ENCODE assay signal across 22 cellular contexts in genomic region chr11:126297004-126297403, GRCh38. TPM values are rescaled to one million over a fixed set of nuclear protein-coding genes. Genes with fewer than 3 reads are reported as not detected.
A peak's percentile ranks its signal among the peaks of the same experiment; 100 is the strongest.
DNase-seq lines count a peak whose midpoint lies in the region; ATAC-seq and TF ChIP-seq lines count a peak whose summit lies in the region.
"Had no signal": no experiment of that assay in that cellular context is flagged by ENCODE, and none has a peak within 500 bp of the region (broad histone marks: within the 10 kb centered on the region; RNA-seq: fewer than 3 reads in every experiment).

No MANE protein-coding gene starts in this region.

- H3K36me3 Mint-ChIP-seq in T-helper 2 cell treated with Interferon-gamma antibody and Interleukin-4, amounts not matched to agents 5 μg/mL and 100 μg/mL, for 36 hours (ENCODE audit: low read depth) = peaks cover 20% of the 10 kb centered on the region
- H3K36me3 Mint-ChIP-seq in activated T-helper 17 cell treated with anti-CD3 and anti-CD28 coated beads, Interleukin-2, amount 50 U/mL, for 72 hours (ENCODE audit: low read depth) = peaks cover 53% of the 10 kb centered on the region
- peaks cover 5 to 27% (median 15%) of the 10 kb centered on the region in 3 donors for H3K36me3 Mint-ChIP-seq in immature natural killer cell

- no peaks in the 10 kb centered on the region for H3K27me3 Mint-ChIP-seq in T-helper 2 cell treated with Interferon-gamma antibody and Interleukin-4, amounts not matched to agents 5 μg/mL and 100 μg/mL, for 36 hours (ENCODE audit: low read depth)
- no peaks in the 10 kb centered on the region for H3K27me3 Mint-ChIP-seq in activated T-helper 17 cell treated with anti-CD3 and anti-CD28 coated beads, Interleukin-2, amount 50 U/mL, for 72 hours
- peaks cover 0 to 2% (median 0%) of the 10 kb centered on the region in 3 donors for H3K27me3 Mint-ChIP-seq in immature natural killer cell (ENCODE audit: low read depth in 3 of 3)
- H3K27me3 Mint-ChIP-seq: CD4-positive, alpha-beta T cell; CD8-positive, alpha-beta memory T cell had no signal

- peak overlapping the region; percentile 99 for H3K27ac ChIP-seq in 22Rv1
- no peak overlapping the region for H3K27ac ChIP-seq in right cardiac atrium (ENCODE audit: low read length)
- H3K27ac ChIP-seq: A549; BLaER1 treated with 17β-estradiol and CSF1 and Interleukin-3, amounts not matched to agents 10 nM and 100 nM; GM23248 had no signal

- ATAC-seq in activated T-helper 17 cell treated with anti-CD3 and anti-CD28 coated beads, Interleukin-2, amount 50 U/mL, for 72 hours (replicated peaks) = no peak
- ATAC-seq in right cardiac atrium = no peak
- ATAC-seq: A549 had no signal

- H3K27ac Mint-ChIP-seq in T-helper 2 cell treated with Interferon-gamma antibody and Interleukin-4, amounts not matched to agents 5 μg/mL and 100 μg/mL, for 36 hours = peak overlapping the region; percentile 55
- H3K27ac Mint-ChIP-seq in activated T-helper 17 cell treated with anti-CD3 and anti-CD28 coated beads, Interleukin-2, amount 50 U/mL, for 72 hours = peak overlapping the region; percentile 12
- peak overlapping the region in 4 of 6 donors; percentile 27 to 64 (median 42) for H3K27ac Mint-ChIP-seq in immature natural killer cell
- H3K27ac Mint-ChIP-seq: CD4-positive, alpha-beta T cell had no signal

- H3K27me3 ChIP-seq in right cardiac atrium (ENCODE audit: control insufficient read depth, insufficient read depth) = no peaks in the 10 kb centered on the region
- H3K27me3 ChIP-seq: BE2C; BLaER1 treated with 17β-estradiol and CSF1 and Interleukin-3, amounts not matched to agents 10 nM and 100 nM had no signal

- intact Hi-C loops in right cardiac atrium (cut with DNase I) = no loop called here

- WGBS in right cardiac atrium = 40% methylated on average over 2 of the region's 2 CpGs

- H3K4me1 Mint-ChIP-seq in T-helper 2 cell treated with Interferon-gamma antibody and Interleukin-4, amounts not matched to agents 5 μg/mL and 100 μg/mL, for 36 hours (ENCODE audit: low read depth) = peaks cover 2% of the 10 kb centered on the region
- peaks cover 11% of the 10 kb centered on the region for H3K4me1 Mint-ChIP-seq in activated T-helper 17 cell treated with anti-CD3 and anti-CD28 coated beads, Interleukin-2, amount 50 U/mL, for 72 hours
- peaks cover 3 to 9% of the 10 kb centered on the region in 2 donors for H3K4me1 Mint-ChIP-seq in immature natural killer cell

- no peak for DNase-seq in T-helper 2 cell treated with Interferon-gamma antibody and Interleukin-4, amounts not matched to agents 5 μg/mL and 100 μg/mL, for 36 hours (ENCODE audit: low spot score)
- DNase-seq in T-helper 2 cell (no peak), immature natural killer cell (no peak), COLO668 (lab: John Stamatoyannopoulos, UW; ENCODE audit: unreplicated experiment) (no peak), right cardiac atrium (no peak)
- DNase-seq: 8988T; ACHN; AML-193; BE2C; CD4-positive, alpha-beta T cell; CD8-positive, alpha-beta memory T cell; COR-L47; DMS153; DND-41; GM23248; H7; HCEC 1CT had no signal

- TF ChIP-seq CTCF in 22Rv1 (IDR thresholded peaks at IDR 0.05) = no peak

- H3K4me3 ChIP-seq in right cardiac atrium (ENCODE audit: low read length) = no peak overlapping the region
- H3K4me3 ChIP-seq: A549; BLaER1 treated with 17β-estradiol and CSF1 and Interleukin-3, amounts not matched to agents 10 nM and 100 nM; GM23248 had no signal

- no peaks in the 10 kb centered on the region for H3K9me3 Mint-ChIP-seq in T-helper 2 cell treated with Interferon-gamma antibody and Interleukin-4, amounts not matched to agents 5 μg/mL and 100 μg/mL, for 36 hours
- no peaks in the 10 kb centered on the region for H3K9me3 Mint-ChIP-seq in activated T-helper 17 cell treated with anti-CD3 and anti-CD28 coated beads, Interleukin-2, amount 50 U/mL, for 72 hours
- H3K9me3 Mint-ChIP-seq in immature natural killer cell = no peaks in the 10 kb centered on the region
- H3K9me3 Mint-ChIP-seq: CD14-positive monocyte; CD4-positive, alpha-beta T cell; CD8-positive, alpha-beta memory T cell had no signal

- H3K4me1 ChIP-seq in right cardiac atrium (ENCODE audit: control insufficient read depth, insufficient read depth, low read length) = no peaks in the 10 kb centered on the region
- H3K4me1 ChIP-seq: A549, BE2C had no signal

- no peak overlapping the region for H3K4me3 Mint-ChIP-seq in T-helper 2 cell treated with Interferon-gamma antibody and Interleukin-4, amounts not matched to agents 5 μg/mL and 100 μg/mL, for 36 hours
- H3K4me3 Mint-ChIP-seq in activated T-helper 17 cell treated with anti-CD3 and anti-CD28 coated beads, Interleukin-2, amount 50 U/mL, for 72 hours = no peak overlapping the region
- H3K4me3 Mint-ChIP-seq in immature natural killer cell = no peak overlapping the region
- H3K4me3 Mint-ChIP-seq: CD14-positive monocyte; CD4-positive, alpha-beta T cell had no signal

- no peaks in the 10 kb centered on the region for H3K9me3 ChIP-seq in right cardiac atrium (ENCODE audit: control insufficient read depth, low read length)
- H3K9me3 ChIP-seq: A549; BE2C; BLaER1 treated with 17β-estradiol and CSF1 and Interleukin-3, amounts not matched to agents 10 nM and 100 nM had no signal

RNA-seq across cellular contexts. Expression of gene DCPS, which starts 6.9 kb away (rescaled TPM):
- 10 to 100 TPM; 28.1 to 47.5 TPM for total RNA-seq in activated T-helper 17 cell treated with anti-CD3 and anti-CD28 coated beads, Interleukin-2, amount 50 U/mL, for 72 hours
- polyA plus RNA-seq in immature natural killer cell = 10 to 100 TPM; 33.1 to 65.7 (median 40.6) TPM
- 10 to 100 TPM in 3 of 4 donors, 1 to 10 TPM in 1; 9.9 to 14.9 (median 10.4) TPM for total RNA-seq in right cardiac atrium
- polyA plus RNA-seq in right cardiac atrium = 10.6 TPM

RNA-seq across cellular contexts. Expression of gene TIRAP, which starts 14.1 kb away (rescaled TPM):
- 10 to 100 TPM; 11.1 to 12.0 TPM for total RNA-seq in activated T-helper 17 cell treated with anti-CD3 and anti-CD28 coated beads, Interleukin-2, amount 50 U/mL, for 72 hours
- 10 to 100 TPM in 1 of 3 donors, 1 to 10 TPM in 2; 6.0 to 15.6 (median 6.5) TPM for polyA plus RNA-seq in immature natural killer cell
- 1 to 10 TPM; 9.3 to 9.7 (median 9.5) TPM for total RNA-seq in right cardiac atrium
- 5.8 TPM for polyA plus RNA-seq in right cardiac atrium

RNA-seq across cellular contexts. Expression of gene FOXRED1, which starts 28.1 kb away (rescaled TPM):
- 10 to 100 TPM; 34.6 to 47.1 TPM for total RNA-seq in activated T-helper 17 cell treated with anti-CD3 and anti-CD28 coated beads, Interleukin-2, amount 50 U/mL, for 72 hours
- 10 to 100 TPM; 19.0 to 37.0 (median 20.5) TPM for polyA plus RNA-seq in immature natural killer cell
- total RNA-seq in right cardiac atrium = 10 to 100 TPM; 23.3 to 30.0 (median 25.3) TPM
- polyA plus RNA-seq in right cardiac atrium = 34.9 TPM

RNA-seq across cellular contexts. Expression of gene SRPRA, which starts 28.3 kb away (rescaled TPM):
- total RNA-seq in activated T-helper 17 cell treated with anti-CD3 and anti-CD28 coated beads, Interleukin-2, amount 50 U/mL, for 72 hours = 100 to 1,000 TPM in 1 of 2 donors, 10 to 100 TPM in 1; 92.5 to 142 TPM
- polyA plus RNA-seq in immature natural killer cell (100 to 1,000 TPM in 2 of 3 donors, 10 to 100 TPM in 1; 67.7 to 161 (median 150) TPM), right cardiac atrium (49.6 TPM)
- 10 to 100 TPM; 65.1 to 85.4 (median 72.0) TPM for total RNA-seq in right cardiac atrium

RNA-seq across cellular contexts. Expression of gene ST3GAL4, which starts 58.5 kb away (rescaled TPM):
- total RNA-seq in activated T-helper 17 cell treated with anti-CD3 and anti-CD28 coated beads, Interleukin-2, amount 50 U/mL, for 72 hours = 10 to 100 TPM; 10.0 to 16.2 TPM
- polyA plus RNA-seq in immature natural killer cell (10 to 100 TPM; 25.0 to 31.7 (median 30.9) TPM), right cardiac atrium (57.5 TPM)
- 10 to 100 TPM; 57.3 to 96.9 (median 65.4) TPM for total RNA-seq in right cardiac atrium
